24 cellular contexts compared by ENCODE assay signal in genomic region chr10:109214916-109215740, GRCh38.
"Had no signal": no experiment of that assay in that cellular context is flagged by ENCODE, and none has a peak within 500 bp of the region (broad histone marks: within the 10 kb centered on the region; RNA-seq: fewer than 3 reads in every experiment).

No MANE protein-coding gene starts in this region.

- ATAC-seq: activated CD8-positive, alpha-beta T cell treated with anti-CD3 and anti-CD28 coated beads, Interleukin-2, amount 10 ng/mL, durations not matched to agents 7 days and 5 days; esophagus mucosa; gastrocnemius medialis; stimulated activated naive CD8-positive, alpha-beta T cell treated with anti-CD3 and anti-CD28 coated beads, Interleukin-15, Interleukin-2, amounts not matched to agents 100 U/mL and 50 U/mL, for 24 hours; T-cell had no signal

- DNase-seq: activated CD4-positive, alpha-beta T cell treated with anti-CD3 and anti-CD28 coated beads, Interleukin-2, amount 50 U/mL, for 1 hour; activated CD4-positive, CD25-positive, alpha-beta regulatory T cell treated with anti-CD3 and anti-CD28 coated beads, Interleukin-2, amount 50 U/mL, for 72 hours; activated CD8-positive, alpha-beta T cell treated with anti-CD3 and anti-CD28 coated beads, Interleukin-2, amount 10 ng/mL, durations not matched to agents 7 days and 5 days; activated gamma-delta T cell; activated naive CD4-positive, alpha-beta T cell treated with anti-CD3 and anti-CD28 coated beads, Interleukin-2, amount 50 U/mL, for 16 hours; central memory CD4-positive, alpha-beta T cell; dermis blood vessel endothelial cell; effector CD8-positive, alpha-beta T cell; gastrocnemius medialis; head of caudate nucleus; left ventricle myocardium inferior; mammary epithelial cell; midbrain; ovary; stimulated activated CD4-positive, alpha-beta T cell treated with anti-CD3 and anti-CD28 coated beads, Interleukin-4, amount 100 ng/mL, for 24 hours; stimulated activated naive CD8-positive, alpha-beta T cell treated with anti-CD3 and anti-CD28 coated beads, Interleukin-15, Interleukin-2, amounts not matched to agents 100 U/mL and 50 U/mL, for 24 hours; substantia nigra; T-cell; tibial artery; WERI-Rb-1 had no signal

- H3K4me3 ChIP-seq: ascending aorta, gastrocnemius medialis, left ventricle myocardium inferior, ovary, prostate gland, right atrium auricular region, tibial artery had no signal
